8 cellular contexts compared by ENCODE assay signal in genomic region chr22:46355369-46355995, GRCh38. TPM values are rescaled to one million over a fixed set of nuclear protein-coding genes. Genes with fewer than 3 reads are reported as not detected.
DNase-seq lines count a peak whose midpoint lies in the region; ATAC-seq, FAIRE-seq and TF ChIP-seq lines count a peak whose summit lies in the region.

No MANE protein-coding gene starts in this region.

- peaks cover 4% of the 10 kb centered on the region; the same call in 1 of the 2 replicates for H3K4me1 ChIP-seq in PC-3 (ENCODE audit: insufficient read depth, low read length)
- H3K4me1 ChIP-seq in upper lobe of right lung: no peaks in the 10 kb centered on the region

- no peaks in the 10 kb centered on the region for H3K4me1 Mint-ChIP-seq in activated T-helper 2 cell treated with anti-CD3 and anti-CD28 coated beads, Interferon-gamma antibody, Interleukin-2, Interleukin-4, amounts not matched to agents 10 μg/mL and 5 μg/mL and 100 μg/mL, durations not matched to agents 14 hours and 24 hours and 36 hours (ENCODE audit: low read depth)

- BruUV-seq in PC-3 (replicated peaks; lab: Mats Ljungman, UMichigan): no TSS peak

- H3K27me3 Mint-ChIP-seq in activated T-helper 2 cell treated with anti-CD3 and anti-CD28 coated beads, Interferon-gamma antibody, Interleukin-2, Interleukin-4, amounts not matched to agents 10 μg/mL and 5 μg/mL and 100 μg/mL, durations not matched to agents 14 hours and 24 hours and 36 hours (ENCODE audit: low read depth): no peaks in the 10 kb centered on the region

- no peak overlapping the region for H2AFZ ChIP-seq in PC-3 (ENCODE audit: low read length)

- H3K36me3 Mint-ChIP-seq in activated T-helper 2 cell treated with anti-CD3 and anti-CD28 coated beads, Interferon-gamma antibody, Interleukin-2, Interleukin-4, amounts not matched to agents 10 μg/mL and 5 μg/mL and 100 μg/mL, durations not matched to agents 14 hours and 24 hours and 36 hours (ENCODE audit: low read depth): peaks cover 35% of the 10 kb centered on the region

- CTCF ChIA-PET in AG04450 (lab: Charles Lee) (interaction anchor here (1.0 to 1.6 kb wide), 3 partner anchors 12 to 187 kb away, joined by 4 to 7 read pairs (median 5); no protein-coding TSS in a partner anchor), PC-3 (lab: Charles Lee) (interaction anchor here (0.5 to 1.0 kb wide), 2 partner anchors 107 to 186 kb away, joined by 3 to 6 read pairs; no protein-coding TSS in a partner anchor)

- POLR2A ChIA-PET in AG04450 (lab: Yijun Ruan, JAX) (no interaction called here), PC-3 (lab: Charles Lee; ENCODE audit: unreplicated experiment) (no interaction called here)

- H3K9me3 Mint-ChIP-seq in activated T-helper 2 cell treated with anti-CD3 and anti-CD28 coated beads, Interferon-gamma antibody, Interleukin-2, Interleukin-4, amounts not matched to agents 10 μg/mL and 5 μg/mL and 100 μg/mL, durations not matched to agents 14 hours and 24 hours and 36 hours: no peaks in the 10 kb centered on the region

- no peaks in the 10 kb centered on the region for H3K9me3 ChIP-seq in AG04450 (ENCODE audit: control insufficient read depth, insufficient read depth, low read length)
- H3K9me3 ChIP-seq in PC-3 (ENCODE audit: low read length): no peaks in the 10 kb centered on the region
- no peaks in the 10 kb centered on the region for H3K9me3 ChIP-seq in upper lobe of right lung

- no peak overlapping the region for H3K27ac ChIP-seq in AG04450 (ENCODE audit: low read depth, low read length)
- H3K27ac ChIP-seq in PC-3 (ENCODE audit: low read length): no peak overlapping the region
- H3K27ac ChIP-seq in upper lobe of right lung: no peak overlapping the region

- TF ChIP-seq CTCF in AG04450 (IDR thresholded peaks at IDR 0.05; ENCODE audit: low read depth, low read length): peak; percentile 73
- peak; percentile 76 for TF ChIP-seq CTCF in PC-3 (conservative IDR thresholded peaks at IDR 0.05; ENCODE audit: low read depth, low read length)
- TF ChIP-seq CTCF in omental fat pad (IDR thresholded peaks at IDR 0.05): no peak
- peak; percentile 69 for TF ChIP-seq CTCF in upper lobe of right lung (IDR thresholded peaks at IDR 0.05)

- H3K4me2 ChIP-seq in PC-3 (ENCODE audit: low read length): no peak overlapping the region

- H3F3A ChIP-seq in PC-3 (ENCODE audit: low read length, unreplicated experiment): no peaks in the 10 kb centered on the region

- peak; percentile 13 for DNase-seq in AG04450 (ENCODE audit: low read depth, low spot score)
- DNase-seq in GM18507 (ENCODE audit: extremely low spot score, insufficient read length, low read depth): peak; percentile 45
- DNase-seq in PC-3: peak; percentile 67
- DNase-seq in activated T-helper 2 cell treated with anti-CD3 and anti-CD28 coated beads, Interferon-gamma antibody, Interleukin-2, Interleukin-4, amounts not matched to agents 10 μg/mL and 5 μg/mL and 100 μg/mL, durations not matched to agents 14 hours and 24 hours and 36 hours (ENCODE audit: low spot score): peak; percentile 26
- DNase-seq in fibroblast of the conjunctiva (ENCODE audit: low read depth): peak; percentile 47
- peak; percentile 71 for DNase-seq in omental fat pad (ENCODE audit: low spot score)
- peak; percentile 83 for DNase-seq in upper lobe of right lung
- no peak for DNase-seq in T1000 (lab: John Stamatoyannopoulos, UW)

- intact Hi-C loops in PC-3 (cut with micrococcal nuclease): no loop called here
- intact Hi-C loops in activated T-helper 2 cell treated with anti-CD3 and anti-CD28 coated beads, Interferon-gamma antibody, Interleukin-2, Interleukin-4, amounts not matched to agents 10 μg/mL and 5 μg/mL and 100 μg/mL, durations not matched to agents 14 hours and 24 hours and 36 hours (cut with micrococcal nuclease): no loop called here
- intact Hi-C loops in upper lobe of right lung (cut with DNase I): no loop called here

- no peaks in the 10 kb centered on the region for H3K27me3 ChIP-seq in AG04450 (ENCODE audit: control insufficient read depth, insufficient read depth, low read length)
- H3K27me3 ChIP-seq in PC-3 (ENCODE audit: low read length): no peaks in the 10 kb centered on the region
- no peaks in the 10 kb centered on the region for H3K27me3 ChIP-seq in upper lobe of right lung

- H3K4me3 Mint-ChIP-seq in activated T-helper 2 cell treated with anti-CD3 and anti-CD28 coated beads, Interferon-gamma antibody, Interleukin-2, Interleukin-4, amounts not matched to agents 10 μg/mL and 5 μg/mL and 100 μg/mL, durations not matched to agents 14 hours and 24 hours and 36 hours (ENCODE audit: low read depth): no peak overlapping the region

- peak; percentile 42 for FAIRE-seq in GM18507 (lab: Jason Lieb, UNC)

- no peaks in the 10 kb centered on the region for H3K9me2 ChIP-seq in PC-3 (replicated peaks; ENCODE audit: low read length)

- H4K20me1 ChIP-seq in PC-3 (ENCODE audit: low read length): no peaks in the 10 kb centered on the region

- no peaks in the 10 kb centered on the region for H3K79me2 ChIP-seq in PC-3 (ENCODE audit: low read length)

- no peak overlapping the region for H3K27ac Mint-ChIP-seq in activated T-helper 2 cell treated with anti-CD3 and anti-CD28 coated beads, Interferon-gamma antibody, Interleukin-2, Interleukin-4, amounts not matched to agents 10 μg/mL and 5 μg/mL and 100 μg/mL, durations not matched to agents 14 hours and 24 hours and 36 hours

- ATAC-seq in PC-3: peak; percentile 54
- ATAC-seq in omental fat pad (ENCODE audit: low FRiP score): no peak
- peak; percentile 53 for ATAC-seq in upper lobe of right lung

- H3K36me3 ChIP-seq in PC-3 (ENCODE audit: low read depth, low read length): peaks cover 15% of the 10 kb centered on the region
- peaks cover 50% of the 10 kb centered on the region for H3K36me3 ChIP-seq in upper lobe of right lung

- H3K9ac ChIP-seq in PC-3 (ENCODE audit: low read length): no peak overlapping the region

- H3K4me3 ChIP-seq in AG04450 (ENCODE audit: low read depth, low read length) (no peak overlapping the region), PC-3 (ENCODE audit: low read length) (no peak overlapping the region), upper lobe of right lung (no peak overlapping the region)

RNA-seq across cellular contexts. Expression of gene TRMU, which starts 20.0 kb away (rescaled TPM):
- polyA plus RNA-seq in AG04450 (2011; rRNA removed): 19.7 and 23.7 TPM in 2 replicates
- polyA minus RNA-seq in AG04450 (2011; rRNA and poly(A)+ RNA removed): 20.7 TPM in 2 replicates
- total RNA-seq in PC-3 (2014; rRNA removed) (63.5 and 63.6 TPM in 2 replicates), omental fat pad (10 to 100 TPM; 19.3 to 62.8 (median 32.8) TPM), upper lobe of right lung (34.9 TPM)
- 74.1 and 76.0 TPM in 2 replicates for total RNA-seq in activated T-helper 2 cell treated with anti-CD3 and anti-CD28 coated beads, Interferon-gamma antibody, Interleukin-2, Interleukin-4, amounts not matched to agents 10 μg/mL and 5 μg/mL and 100 μg/mL, durations not matched to agents 14 hours and 24 hours and 36 hours

RNA-seq across cellular contexts. Expression of gene GTSE1, which starts 58.8 kb away (rescaled TPM):
- 3.6 and 4.0 TPM in 2 replicates for polyA plus RNA-seq in AG04450 (2011; rRNA removed)
- polyA minus RNA-seq in AG04450 (2011; rRNA and poly(A)+ RNA removed): 3.0 and 3.9 TPM in 2 replicates
- total RNA-seq in PC-3 (2014; rRNA removed) (20.6 and 26.4 TPM in 2 replicates), omental fat pad (1 to 10 TPM in 3 of 4 donors, not detected in 1; 1.1 to 2.5 (median 1.3) TPM), upper lobe of right lung (0.43 TPM)
- 46.1 and 47.7 TPM in 2 replicates for total RNA-seq in activated T-helper 2 cell treated with anti-CD3 and anti-CD28 coated beads, Interferon-gamma antibody, Interleukin-2, Interleukin-4, amounts not matched to agents 10 μg/mL and 5 μg/mL and 100 μg/mL, durations not matched to agents 14 hours and 24 hours and 36 hours

Comparison
In these comparisons a context has a peak if more than half of its experiments do, and no peak if none do; other contexts are left out.
1. CTCF ChIP-seq: peak in AG04450 (single experiment), PC-3 (single experiment) and upper lobe of right lung (single experiment); none in omental fat pad (0 of 3).